8 cellular contexts compared by ENCODE assay signal in the genomic region with DNA sequence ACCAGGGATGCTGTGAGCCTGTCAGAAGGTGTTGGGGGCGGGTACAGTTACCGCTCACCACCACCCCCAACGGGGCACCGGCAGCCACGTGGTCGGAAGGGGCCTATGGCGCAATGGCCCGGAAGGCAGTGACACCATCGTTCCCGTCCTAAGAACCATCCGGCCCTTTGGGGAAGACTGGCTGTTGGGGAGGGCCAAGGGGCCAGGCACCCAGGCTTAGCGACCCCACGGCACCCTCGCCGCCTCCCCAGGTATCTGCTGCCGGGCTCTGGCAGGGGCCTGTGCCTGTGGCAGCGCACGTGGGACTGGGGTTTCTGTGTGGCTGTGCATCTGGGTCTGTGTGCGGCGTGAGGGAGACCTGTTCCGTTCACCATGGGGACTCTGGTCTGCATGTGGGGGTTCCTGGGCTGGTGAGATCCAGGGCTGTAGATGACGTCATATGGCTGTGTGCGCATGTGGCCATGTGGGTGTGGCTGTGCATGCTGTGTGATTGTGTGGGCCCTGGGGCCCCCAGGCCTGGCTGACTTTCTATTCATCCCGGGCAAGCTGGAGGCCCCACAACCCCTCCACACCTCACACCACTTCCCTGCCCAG. TPM values are rescaled to one million over a fixed set of nuclear protein-coding genes. Genes with fewer than 3 reads are reported as not detected.
A peak's percentile ranks its signal among the peaks of the same experiment; 100 is the strongest.
DNase-seq lines count a peak whose midpoint lies in the region; ATAC-seq and TF ChIP-seq lines count a peak whose summit lies in the region.

No MANE protein-coding gene starts in this region.

- no peak overlapping the region for H3K27ac ChIP-seq in OCI-LY1 (ENCODE audit: low read depth, low read length, poor library complexity, severe bottlenecking)
- no peak overlapping the region for H3K27ac ChIP-seq in mesendoderm (ENCODE audit: low read depth, low read length)

- WGBS in mesendoderm (ENCODE audit: extremely low coverage, insufficient coverage, low lambda C conversion rate), result no CpG with 5 or more reads among the region's 24 CpGs

- H3K27me3 ChIP-seq in H7 (ENCODE audit: control insufficient read depth, insufficient read depth, low read length), result peaks cover 3% of the 10 kb centered on the region
- no peaks in the 10 kb centered on the region for H3K27me3 ChIP-seq in OCI-LY1 (ENCODE audit: insufficient read depth, low read length)
- H3K27me3 ChIP-seq in mesendoderm (ENCODE audit: insufficient read depth, low read length, poor library complexity), result no peaks in the 10 kb centered on the region

- no peaks in the 10 kb centered on the region for H3K79me1 ChIP-seq in mesendoderm (ENCODE audit: low read length)

- H3K4me2 ChIP-seq in OCI-LY1 (ENCODE audit: low read length) (peak overlapping the region; percentile 81), mesendoderm (ENCODE audit: low read length) (no peak overlapping the region)

- no peak overlapping the region for H3K18ac ChIP-seq in mesendoderm (ENCODE audit: low read length)

- peak overlapping the region; percentile 97 for H3K27ac Mint-ChIP-seq in memory B cell

- ATAC-seq in memory B cell (ENCODE audit: low read depth), result peak; percentile 76

- H3K79me2 ChIP-seq in OCI-LY1 (ENCODE audit: insufficient read depth, low read length), result no peaks in the 10 kb centered on the region
- H3K79me2 ChIP-seq in mesendoderm (ENCODE audit: control insufficient read depth, insufficient read depth, low read length), result no peaks in the 10 kb centered on the region

- peaks cover 28% of the 10 kb centered on the region for H3K4me1 Mint-ChIP-seq in memory B cell

- H3K56ac ChIP-seq in mesendoderm (ENCODE audit: low read length), result no peak overlapping the region

- no peak overlapping the region for H4K8ac ChIP-seq in mesendoderm (ENCODE audit: low read depth, low read length)

- POLR2A ChIA-PET in GM10248 (lab: Yijun Ruan, JAX), result no interaction called here

- no peaks in the 10 kb centered on the region for H3K9me3 ChIP-seq in OCI-LY1 (ENCODE audit: low read length)

- CTCF ChIA-PET in GM10248 (lab: Yijun Ruan, JAX), result interaction anchor here (1.0 to 11.9 kb wide), 3 partner anchors 12 to 158 kb away, joined by 3 to 171 read pairs (median 33); a partner anchor contains a TSS

- H3K4ac ChIP-seq in mesendoderm (ENCODE audit: low read depth, low read length), result no peak overlapping the region

- no peak overlapping the region for H2BK120ac ChIP-seq in mesendoderm (ENCODE audit: low read depth, low read length)

- H4K20me1 ChIP-seq in OCI-LY1 (ENCODE audit: insufficient read depth, low read length), result no peaks in the 10 kb centered on the region

- H3K9me2 ChIP-seq in OCI-LY1 (ENCODE audit: low read depth, low read length), result no peaks in the 10 kb centered on the region

- H3K4me1 ChIP-seq in OCI-LY1 (ENCODE audit: insufficient read depth, low read length, severe bottlenecking) (peaks cover 17% of the 10 kb centered on the region), mesendoderm (ENCODE audit: control insufficient read depth, low read depth, low read length) (no peaks in the 10 kb centered on the region)

- H2AFZ ChIP-seq in OCI-LY1 (ENCODE audit: low read length), result no peak overlapping the region

- H4K5ac ChIP-seq in mesendoderm (ENCODE audit: low read length), result no peak overlapping the region

- no peak overlapping the region for H2BK15ac ChIP-seq in mesendoderm (replicated peaks; ENCODE audit: low read depth)

- H3K23ac ChIP-seq in mesendoderm (ENCODE audit: low read length), result no peak overlapping the region

- no peak overlapping the region for H3K4me3 ChIP-seq in H7 (ENCODE audit: insufficient read depth, low read depth, low read length)
- peak overlapping the region; percentile 65 for H3K4me3 ChIP-seq in OCI-LY1 (ENCODE audit: low read depth, low read length, poor library complexity, severe bottlenecking)
- no peak overlapping the region for H3K4me3 ChIP-seq in mesendoderm (ENCODE audit: low read length)

- peaks cover 3% of the 10 kb centered on the region for H3K27me3 Mint-ChIP-seq in memory B cell

- H3K36me3 Mint-ChIP-seq in memory B cell, result peaks cover 2% of the 10 kb centered on the region

- peak overlapping the region; percentile 73 for H3K9ac ChIP-seq in OCI-LY1 (ENCODE audit: low read length)
- no peak overlapping the region for H3K9ac ChIP-seq in mesendoderm (ENCODE audit: low read length)

- H3F3A ChIP-seq in OCI-LY1 (ENCODE audit: insufficient read depth, low read length), result no peaks in the 10 kb centered on the region

- peak overlapping the region; percentile 88 for H3K4me3 Mint-ChIP-seq in memory B cell

- H3K36me3 ChIP-seq in H7 (replicated peaks; ENCODE audit: control insufficient read depth, insufficient read depth, low read length) (no peaks in the 10 kb centered on the region), OCI-LY1 (ENCODE audit: insufficient read depth, low read length) (no peaks in the 10 kb centered on the region), mesendoderm (ENCODE audit: control insufficient read depth, insufficient read depth, low read length) (no peaks in the 10 kb centered on the region)

- no peak overlapping the region for H2BK5ac ChIP-seq in mesendoderm (ENCODE audit: low read length)

- no peak overlapping the region for H2AK5ac ChIP-seq in mesendoderm (ENCODE audit: low read length)

- TF ChIP-seq CTCF in GM10248 (IDR thresholded peaks at IDR 0.05; ENCODE audit: control extremely low read depth, extremely low read depth, low read depth, missing control alignments) (no peak), OCI-LY1 (IDR thresholded peaks at IDR 0.05; ENCODE audit: low read length) (no peak)

- DNase-seq in GM10248 (ENCODE audit: extremely low spot score) (peak; percentile 87), H7 (peak; percentile 66), memory B cell (ENCODE audit: low spot score in 2 of 2) (peak; percentile 81 to 85), mesendoderm (no peak), iPS-NIHi11 (ENCODE audit: low spot score) (no peak)
- DNase-seq in activated effector memory CD4-positive, alpha-beta T cell treated with Interleukin-2 at 50 U/mL for 16 hours, result peak; percentile 71
- DNase-seq in stimulated activated naive CD4-positive, alpha-beta T cell treated with Interleukin-2 at 50 U/mL for 16 hours (lab: John Stamatoyannopoulos, UW), result peak; percentile 84

- no peaks in the 10 kb centered on the region for H3K9me3 Mint-ChIP-seq in memory B cell

RNA-seq across cellular contexts. Expression of a gene that starts 0.7 kb away (rescaled TPM):
- total RNA-seq in H7 (2014; rRNA removed; shearing (Covaris generic)), result not detected in 2 replicates
- not detected for polyA plus RNA-seq in mesendoderm (2013, experiment 1 of 2)
- not detected for polyA plus RNA-seq in mesendoderm (2013, experiment 2 of 2)

RNA-seq across cellular contexts. Expression of a gene that starts 19.4 kb away (rescaled TPM):
- 0.41 and 0.59 TPM in 2 replicates for total RNA-seq in H7 (2014; rRNA removed; shearing (Covaris generic))
- 1.0 TPM for polyA plus RNA-seq in mesendoderm (2013, experiment 1 of 2)
- 0.84 TPM for polyA plus RNA-seq in mesendoderm (2013, experiment 2 of 2)

RNA-seq across cellular contexts. Expression of a gene that starts 23.4 kb away (rescaled TPM):
- 10.2 and 15.4 TPM in 2 replicates for total RNA-seq in H7 (2014; rRNA removed; shearing (Covaris generic))
- polyA plus RNA-seq in mesendoderm (2013, experiment 1 of 2), result 3.3 TPM
- polyA plus RNA-seq in mesendoderm (2013, experiment 2 of 2), result 3.4 TPM

Comparison
In these comparisons a context has a peak if more than half of its experiments do, and no peak if none do; other contexts are left out.
1. DNase-seq: peak in GM10248 (single experiment), H7 (single experiment), activated effector memory CD4-positive, alpha-beta T cell treated with Interleukin-2 at 50 U/mL for 16 hours (single experiment), memory B cell (2 of 2) and stimulated activated naive CD4-positive, alpha-beta T cell treated with Interleukin-2 at 50 U/mL for 16 hours (single experiment); none in mesendoderm (single experiment) and iPS-NIHi11 (single experiment).